Comparison of ENCODE assay signal across 8 cellular contexts in genomic region chr14:106417224-106418049, GRCh38.
DNase-seq lines count a peak whose midpoint lies in the region; ATAC-seq and TF ChIP-seq lines count a peak whose summit lies in the region.

No MANE protein-coding gene starts in this region.

- DNase-seq in BJ (ENCODE audit: low read depth) = no peak
- peak; percentile 87 for DNase-seq in T-helper 2 cell treated with Interferon-gamma antibody and Interleukin-4, amounts not matched to agents 5 μg/mL and 100 μg/mL, for 36 hours (ENCODE audit: low spot score)
- DNase-seq in astrocyte of the hippocampus (ENCODE audit: low read depth, low spot score) = peak; percentile 0
- peak; percentile 83 to 84 for DNase-seq in memory B cell (ENCODE audit: low spot score in 2 of 2)
- peak; percentile 44 for DNase-seq in stomach
- DNase-seq in DMS79 treated with DMSO at 0.1 percent for 48 hours (lab: John Stamatoyannopoulos, UW) = no peak

- H3K27ac ChIP-seq in stomach = no peak overlapping the region

- H3K9me3 ChIP-seq in stomach = peaks cover 0 to 5% (median 0%) of the 10 kb centered on the region in 4 donors

- no peak for TF ChIP-seq EP300 in stomach (IDR thresholded peaks at IDR 0.05)

- H3K36me3 ChIP-seq in BJ (ENCODE audit: control insufficient read depth, insufficient read depth, low read length) (no peaks in the 10 kb centered on the region), stomach (no peaks in the 10 kb centered on the region)

- peaks cover 1% of the 10 kb centered on the region for H3K4me1 Mint-ChIP-seq in T-helper 2 cell treated with Interferon-gamma antibody and Interleukin-4, amounts not matched to agents 5 μg/mL and 100 μg/mL, for 36 hours (ENCODE audit: low read depth)
- peaks cover 2% of the 10 kb centered on the region for H3K4me1 Mint-ChIP-seq in memory B cell

- no peak overlapping the region for H3K4me3 Mint-ChIP-seq in T-helper 2 cell treated with Interferon-gamma antibody and Interleukin-4, amounts not matched to agents 5 μg/mL and 100 μg/mL, for 36 hours
- H3K4me3 Mint-ChIP-seq in memory B cell = no peak overlapping the region

- H3K27me3 ChIP-seq in BJ (ENCODE audit: control insufficient read depth, insufficient read depth, low read length) (no peaks in the 10 kb centered on the region), stomach (peaks cover 0 to 10% (median 0%) of the 10 kb centered on the region in 3 donors)

- intact Hi-C loops in stomach (cut with DNase I; ENCODE audit: low total_unique reads) = no loop called here

- H3K4me3 ChIP-seq in BJ (ENCODE audit: low read depth, low read length) (no peak overlapping the region), stomach (no peak overlapping the region)

- TF ChIP-seq CTCF in BJ (IDR thresholded peaks at IDR 0.05; ENCODE audit: insufficient read depth, low read depth, low read length) (peak; percentile 44), stomach (IDR thresholded peaks at IDR 0.05) (peak in 4 of 7 experiments; percentile 13 to 35 (median 22))

- no peak for TF ChIP-seq POLR2A in stomach (IDR thresholded peaks at IDR 0.05)

- H3K9me3 Mint-ChIP-seq in T-helper 2 cell treated with Interferon-gamma antibody and Interleukin-4, amounts not matched to agents 5 μg/mL and 100 μg/mL, for 36 hours = no peaks in the 10 kb centered on the region
- H3K9me3 Mint-ChIP-seq in memory B cell = no peaks in the 10 kb centered on the region

- CTCF ChIA-PET in BJ (lab: Yijun Ruan, JAX) = interaction anchor here (0.7 kb wide), 1 partner anchor 24 kb away, joined by 4 read pairs; no protein-coding TSS in a partner anchor

- 62 to 75% (median 70%) methylated on average over 6 to 13 of the region's 13 CpGs for WGBS in stomach, 5 donors

- H3K27me3 Mint-ChIP-seq in T-helper 2 cell treated with Interferon-gamma antibody and Interleukin-4, amounts not matched to agents 5 μg/mL and 100 μg/mL, for 36 hours (ENCODE audit: low read depth) = peaks cover 25% of the 10 kb centered on the region
- H3K27me3 Mint-ChIP-seq in memory B cell = peaks cover 3% of the 10 kb centered on the region

- ATAC-seq in GM18907 (IDR thresholded peaks at IDR 0.05; ENCODE audit: unreplicated experiment) = peak; percentile 87
- peak; percentile 77 for ATAC-seq in HG03378 (IDR thresholded peaks at IDR 0.05; ENCODE audit: unreplicated experiment)
- ATAC-seq in memory B cell (ENCODE audit: low read depth) = peak; percentile 80

- H3K36me3 Mint-ChIP-seq in T-helper 2 cell treated with Interferon-gamma antibody and Interleukin-4, amounts not matched to agents 5 μg/mL and 100 μg/mL, for 36 hours (ENCODE audit: low read depth) = no peaks in the 10 kb centered on the region
- no peaks in the 10 kb centered on the region for H3K36me3 Mint-ChIP-seq in memory B cell

- no peaks in the 10 kb centered on the region for H3K4me1 ChIP-seq in stomach

- POLR2A ChIA-PET in BJ (lab: Charles Lee) = no interaction called here

- no peak overlapping the region for H3K27ac Mint-ChIP-seq in T-helper 2 cell treated with Interferon-gamma antibody and Interleukin-4, amounts not matched to agents 5 μg/mL and 100 μg/mL, for 36 hours
- H3K27ac Mint-ChIP-seq in memory B cell = no peak overlapping the region

Comparison
In these comparisons a context has a peak if more than half of its experiments do, and no peak if none do; other contexts are left out.
1. DNase-seq: peak in T-helper 2 cell treated with Interferon-gamma antibody and Interleukin-4, amounts not matched to agents 5 μg/mL and 100 μg/mL, for 36 hours (single experiment), astrocyte of the hippocampus (single experiment), memory B cell (2 of 2) and stomach (single experiment); none in BJ (single experiment) and DMS79 treated with DMSO at 0.1 percent for 48 hours (single experiment).
2. Peak in every context shown above with its lines, with median percentiles within 50 percentile points of each other: ATAC-seq.